ENCODE assay signal across 1 cellular context in genomic region chr22:29605236-29605850, GRCh38.
TF ChIP-seq lines count a peak whose summit lies in the region.

No MANE protein-coding gene starts in this region.

TF ChIP-seq in GM12878, 131 proteins besides CTCF, POLR2A, EP300 and RAD21 (continued from another document):
- no peak for TF ChIP-seq STAT1 (conservative IDR thresholded peaks at IDR 0.05)
